In genomic region chr7:103630318-103630717, GRCh38 we compare ENCODE assay signal across 25 cellular contexts.
DNase-seq lines count a peak whose midpoint lies in the region; ATAC-seq and TF ChIP-seq lines count a peak whose summit lies in the region.
"Had no signal": no experiment of that assay in that cellular context is flagged by ENCODE, and none has a peak within 500 bp of the region (broad histone marks: within the 10 kb centered on the region; RNA-seq: fewer than 3 reads in every experiment).

No MANE protein-coding gene starts in this region.

- H3K27me3 ChIP-seq in PC-3 (ENCODE audit: low read length), result no peaks in the 10 kb centered on the region
- H3K27me3 ChIP-seq in HAP-1 (ENCODE audit: low read depth), result no peaks in the 10 kb centered on the region
- H3K27me3 ChIP-seq: testis had no signal

- H4K20me1 ChIP-seq in PC-3 (ENCODE audit: low read length), result no peaks in the 10 kb centered on the region

- H3K36me3 ChIP-seq in PC-3 (ENCODE audit: low read depth, low read length), result 0 out of 2 replicates have a peak, but pooled peaks cover 3% of the 10 kb centered on the region
- no peaks in the 10 kb centered on the region for H3K36me3 ChIP-seq in HAP-1 (replicated peaks)

- no peaks in the 10 kb centered on the region for H3F3A ChIP-seq in PC-3 (ENCODE audit: low read length, unreplicated experiment)

- no peaks in the 10 kb centered on the region for H3K9me2 ChIP-seq in PC-3 (replicated peaks; ENCODE audit: low read length)

- no peak for ATAC-seq in PC-3
- ATAC-seq: activated CD8-positive, alpha-beta T cell treated with anti-CD3 and anti-CD28 coated beads for 36 hours; GM23338; naive thymus-derived CD4-positive, alpha-beta T cell had no signal

- in situ Hi-C loops in HAP-1 (cut with MboI; ENCODE audit: low sequenced_read_pairs), result no loop called here

- no peak overlapping the region for H2AFZ ChIP-seq in PC-3 (ENCODE audit: low read length)
- H2AFZ ChIP-seq: GM23338 had no signal

- H3K79me2 ChIP-seq in PC-3 (ENCODE audit: low read length), result no peaks in the 10 kb centered on the region

- H3K27ac ChIP-seq in PC-3 (ENCODE audit: low read length), result no peak overlapping the region
- H3K27ac ChIP-seq: HL-60, RWPE1, testis had no signal

- TF ChIP-seq CTCF in PC-3 (conservative IDR thresholded peaks at IDR 0.05; ENCODE audit: low read depth, low read length), result no peak
- TF ChIP-seq CTCF in fibroblast of the aortic adventitia (IDR thresholded peaks at IDR 0.05; ENCODE audit: insufficient read depth, low read length), result no peak

- no peak overlapping the region for H3K4me2 ChIP-seq in PC-3 (ENCODE audit: low read length)
- H3K4me2 ChIP-seq: GM23338 had no signal

- H3K4me1 ChIP-seq in PC-3 (ENCODE audit: insufficient read depth, low read length), result peaks cover 26% of the 10 kb centered on the region
- no peaks in the 10 kb centered on the region for H3K4me1 ChIP-seq in HAP-1
- H3K4me1 ChIP-seq: testis had no signal

- BruUV-seq in PC-3 (replicated peaks; lab: Mats Ljungman, UMichigan), result no TSS peak

- H3K9me3 ChIP-seq in PC-3 (ENCODE audit: low read length) (no peaks in the 10 kb centered on the region), HAP-1 (no peaks in the 10 kb centered on the region)
- H3K9me3 ChIP-seq: testis had no signal

- H3K9ac ChIP-seq in PC-3 (ENCODE audit: low read length), result no peak overlapping the region

- POLR2A ChIA-PET in PC-3 (lab: Charles Lee; ENCODE audit: unreplicated experiment), result no interaction called here

- H3K4me3 ChIP-seq in PC-3 (ENCODE audit: low read length), result no peak overlapping the region
- H3K4me3 ChIP-seq in fibroblast of the aortic adventitia (ENCODE audit: low read depth, low read length), result no peak overlapping the region
- no peak overlapping the region for H3K4me3 ChIP-seq in HAP-1
- H3K4me3 ChIP-seq: GM23338, testis had no signal

- intact Hi-C loops in PC-3 (cut with micrococcal nuclease), result no loop called here

- CTCF ChIA-PET in PC-3 (lab: Charles Lee), result no interaction called here

- DNase-seq in Daoy (ENCODE audit: low read depth) (peak; percentile 35), LHCN-M2 (ENCODE audit: low read depth) (peak; percentile 34), PC-3 (peak; percentile 26), fibroblast of the aortic adventitia (ENCODE audit: low read depth) (peak; percentile 16), Kasumi-1 (lab: John Stamatoyannopoulos, UW) (no peak), AG08395 (ENCODE audit: low spot score) (no peak), HAP-1 (ENCODE audit: low spot score in 2 of 2) (no peak)
- no peak for DNase-seq in activated naive CD4-positive, alpha-beta T cell (lab: John Stamatoyannopoulos, UW)
- DNase-seq: activated CD4-positive, CD25-positive, alpha-beta regulatory T cell; activated CD8-positive, alpha-beta T cell treated with anti-CD3 and anti-CD28 coated beads for 36 hours; activated effector memory CD4-positive, alpha-beta T cell treated with anti-CD3 and anti-CD28 coated beads, Interleukin-2, amount 50 U/mL, for 16 hours; activated T-cell treated with anti-CD3 and anti-CD28 coated beads for 4 hours; CD8-positive, alpha-beta memory T cell; cortex of kidney; DMS79 treated with DMSO at 0.1 percent for 48 hours; endodermal cell; naive thymus-derived CD4-positive, alpha-beta T cell; NCI-H2029 treated with DMSO at 0.1 percent for 48 hours; occipital lobe; small intestine; stimulated activated naive CD4-positive, alpha-beta T cell; testis had no signal

Comparison
In these comparisons a context has a peak if more than half of its experiments do, and no peak if none do; other contexts are left out.
1. DNase-seq: peak in Daoy (single experiment), LHCN-M2 (single experiment), PC-3 (single experiment) and fibroblast of the aortic adventitia (single experiment); none in activated naive CD4-positive, alpha-beta T cell (0 of 4), Kasumi-1 (0 of 2), AG08395 (single experiment) and HAP-1 (0 of 2).